ENCODE assay signal across 4 cellular contexts in genomic region chr1:51437391-51437790, GRCh38.
DNase-seq lines count a peak whose midpoint lies in the region; ATAC-seq, FAIRE-seq and TF ChIP-seq lines count a peak whose summit lies in the region.
"Not testable (repeated sequence)": the region's sequence is repeated elsewhere in the genome, so short reads cannot be mapped to it uniquely, and the experiment has no call there.

No MANE protein-coding gene starts in this region.

- intact Hi-C loops in K562 (cut with micrococcal nuclease), result not testable (repeated sequence)

- H3K27ac Mint-ChIP-seq in WTC11, result not testable (repeated sequence)

- not testable (repeated sequence) for H3K9me3 Mint-ChIP-seq in WTC11

- H3K4me2 ChIP-seq in K562 (ENCODE audit: insufficient read depth, low read length), result not testable (repeated sequence)

- not testable (repeated sequence) for H3K27ac ChIP-seq in HEK293 (ENCODE audit: extremely low read depth, low read depth, low read length); K562 (ENCODE audit: extremely low read depth, low read depth, low read length)

- TF ChIP-seq POLR2A in K562 (conservative IDR thresholded peaks at IDR 0.05), result not testable (repeated sequence)

- not testable (repeated sequence) for H3K36me3 Mint-ChIP-seq in WTC11

- H3K4me3 ChIP-seq in HEK293 (ENCODE audit: low read depth, low read length); K562: not testable (repeated sequence)

- in situ Hi-C loops in K562 (cut with MboI), result not testable (repeated sequence)

- H3K4me1 ChIP-seq in HEK293 (ENCODE audit: control insufficient read depth, insufficient read depth, low read length), result not testable (repeated sequence)
- H3K4me1 ChIP-seq in K562 (replicated peaks in 1 of 2; ENCODE audit: control insufficient read depth in 2 of 2, insufficient read depth in 2 of 2, low read length in 2 of 2), result peaks cover 0 to 27% of the 10 kb centered on the region in 2 experiments; a peak in 3 of 5 replicates

- H3K79me2 ChIP-seq in K562 (ENCODE audit: control insufficient read depth, insufficient read depth, low read length), result not testable (repeated sequence)

- H3K4me1 Mint-ChIP-seq in WTC11, result peaks cover 13% of the 10 kb centered on the region

- not testable (repeated sequence) for H3K9me3 ChIP-seq in HEK293 (ENCODE audit: control insufficient read depth, insufficient read depth, low read depth, low read length); K562 (replicated peaks; ENCODE audit: control insufficient read depth, insufficient read depth, low read depth, low read length)

- TF ChIP-seq CTCF in HEK293 (tag by site-specific recombination; IDR thresholded peaks at IDR 0.05); WTC11 (IDR thresholded peaks at IDR 0.05); K562 (IDR thresholded peaks at IDR 0.05 in 2 of 3, conservative IDR thresholded peaks at IDR 0.05 in 1 of 3; ENCODE audit: insufficient read depth in 2 of 3, low read depth in 1 of 3, low read length in 3 of 3): not testable (repeated sequence)

- not testable (repeated sequence) for DNase-seq in WTC11 (ENCODE audit: low spot score); K562 (ENCODE audit: extremely low read depth in 1 of 4, low spot score in 3 of 4)

- 84% methylated on average over 6 of the region's 6 CpGs for WGBS in K562 (ENCODE audit: insufficient coverage, low coverage, missing lambda C conversion rate)

- H4K20me1 ChIP-seq in K562 (replicated peaks; ENCODE audit: control insufficient read depth, insufficient read depth, low read length), result not testable (repeated sequence)

- H3K36me3 ChIP-seq in HEK293 (ENCODE audit: control insufficient read depth in 2 of 2, insufficient read depth in 1 of 2, low read length in 2 of 2), result peaks cover 0 to 42% of the 10 kb centered on the region in 2 experiments; a peak in 2 of 3 replicates
- peaks cover 67% of the 10 kb centered on the region for H3K36me3 ChIP-seq in K562 (ENCODE audit: control insufficient read depth, insufficient read depth, low read length)

- H3K27me3 Mint-ChIP-seq in WTC11 (ENCODE audit: low read depth), result not testable (repeated sequence)

- POLR2A ChIA-PET in HEK293 (lab: Yijun Ruan, JAX) (interaction anchor here (0.7 kb wide), 1 partner anchor 8 kb away, joined by 3 read pairs; no protein-coding TSS in a partner anchor), K562 (lab: Yijun Ruan, JAX) (interaction anchor here (1.5 kb wide), 1 partner anchor 9 kb away, joined by 3 read pairs; no protein-coding TSS in a partner anchor)
- POLR2A ChIA-PET in WTC11 (lab: Charles Lee), result not testable (repeated sequence)

- ATAC-seq in WTC11, K562: not testable (repeated sequence)

- not testable (repeated sequence) for FAIRE-seq in K562 (lab: Jason Lieb, UNC)
- FAIRE-seq in islet of Langerhans (lab: Jason Lieb, UNC), result peak; percentile 53

- H3K27me3 ChIP-seq in K562 (ENCODE audit: control insufficient read depth in 2 of 2, insufficient read depth in 2 of 2, low read length in 2 of 2), result not testable (repeated sequence)

- H3K9me1 ChIP-seq in K562 (ENCODE audit: control insufficient read depth, insufficient read depth, low read length), result not testable (repeated sequence)

- TF ChIP-seq EP300 in K562 (IDR thresholded peaks at IDR 0.05; ENCODE audit: low read length), result not testable (repeated sequence)

- not testable (repeated sequence) for H2AFZ ChIP-seq in K562 (ENCODE audit: low read depth, low read length)

- H3K9ac ChIP-seq in K562 (ENCODE audit: insufficient read depth in 1 of 2, low read depth in 2 of 2, low read length in 2 of 2), result not testable (repeated sequence)

- H3K4me3 Mint-ChIP-seq in WTC11, result not testable (repeated sequence)

- CTCF ChIA-PET in HEK293 (lab: Yijun Ruan, JAX); WTC11 (lab: Charles Lee); K562 (lab: Yijun Ruan, JAX; ENCODE audit: low intra/inter-chr PET ratio): not testable (repeated sequence)

- not testable (repeated sequence) for TF ChIP-seq RAD21 in K562 (CRISPR knock-in tag; conservative IDR thresholded peaks at IDR 0.05 in 1 of 2, IDR thresholded peaks at IDR 0.05 in 1 of 2)

- BruUV-seq in K562 (replicated peaks; lab: Mats Ljungman, UMichigan), result not testable (repeated sequence)

TF ChIP-seq in HEK293, 187 proteins besides CTCF, POLR2A, EP300 and RAD21:
- TF ChIP-seq ZNF121 (tag by site-specific recombination; IDR thresholded peaks at IDR 0.05), result 0 out of 2 replicates have a peak, but pooled peaks have one; percentile 59

TF ChIP-seq in WTC11, 78 proteins besides CTCF, POLR2A, EP300 and RAD21:
- TF ChIP-seq ZNF121 (CRISPR knock-in tag; IDR thresholded peaks at IDR 0.05), result peak; percentile 47; the same call in 1 of the 2 replicates

TF ChIP-seq in K562, 482 proteins besides CTCF, POLR2A, EP300 and RAD21:
- TF ChIP-seq ZNF121 (CRISPR knock-in tag; conservative IDR thresholded peaks at IDR 0.05), result peak; percentile 64
